ENCODE assay signal across 8 cellular contexts in the genomic region with DNA sequence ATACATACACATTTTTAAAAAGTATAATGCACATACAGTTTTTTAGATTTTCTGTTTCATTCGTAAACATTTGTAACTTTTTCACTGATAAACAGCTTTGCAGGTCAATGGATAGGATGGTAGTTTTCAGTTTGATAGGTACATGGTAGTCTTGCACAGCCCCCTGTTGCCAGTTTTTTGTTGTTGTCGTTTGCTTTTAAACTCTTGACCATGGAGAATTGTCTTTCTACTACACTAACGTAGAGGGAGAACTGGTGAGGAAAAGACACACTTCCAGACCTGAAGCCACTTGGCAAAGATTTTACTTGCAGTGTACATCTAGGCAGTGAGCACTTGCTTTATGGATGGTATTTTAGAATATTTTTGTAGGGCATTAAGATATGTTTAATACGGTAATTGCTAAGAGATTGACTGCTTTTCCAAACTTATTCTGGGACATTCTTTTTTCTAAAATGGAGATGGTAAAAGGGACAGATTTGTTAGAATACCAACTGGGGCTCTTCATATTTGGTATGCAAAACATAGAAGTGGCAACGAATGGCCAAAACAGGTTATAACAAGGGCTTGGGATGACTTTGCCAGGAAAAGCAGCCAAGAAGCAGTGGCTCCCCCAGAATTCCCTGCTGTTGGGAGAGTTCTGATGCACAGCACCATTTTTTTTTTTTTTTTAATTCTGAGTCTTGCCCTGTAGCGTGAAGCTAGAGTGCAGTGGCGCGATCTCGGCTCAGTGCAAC. TPM values are rescaled to one million over a fixed set of nuclear protein-coding genes. Genes with fewer than 3 reads are reported as not detected.
A peak's percentile ranks its signal among the peaks of the same experiment; 100 is the strongest.
DNase-seq lines count a peak whose midpoint lies in the region; ATAC-seq, FAIRE-seq and TF ChIP-seq lines count a peak whose summit lies in the region.

No MANE protein-coding gene starts in this region.

- no peaks in the 10 kb centered on the region for H3F3A ChIP-seq in PC-3 (ENCODE audit: low read length, unreplicated experiment)

- H3K27me3 ChIP-seq in PC-3 (ENCODE audit: low read length), result no peaks in the 10 kb centered on the region
- H3K27me3 ChIP-seq in endodermal cell (ENCODE audit: control insufficient read depth, insufficient read depth, low read length, poor library complexity, severe bottlenecking), result no peaks in the 10 kb centered on the region
- no peaks in the 10 kb centered on the region for H3K27me3 ChIP-seq in osteoblast (ENCODE audit: insufficient read depth, low read length)

- H3K79me2 ChIP-seq in PC-3 (ENCODE audit: low read length) (peaks cover 74% of the 10 kb centered on the region), osteoblast (ENCODE audit: insufficient read depth, low read length) (peaks cover 60% of the 10 kb centered on the region)

- 77 to 82% methylated on average over 8 of the region's 9 CpGs for WGBS in endodermal cell (ENCODE audit: insufficient coverage in 1 of 2, insufficient read length in 1 of 2), 2 experiments

- peak overlapping the region; percentile 75 for H3K9ac ChIP-seq in PC-3 (ENCODE audit: low read length)
- H3K9ac ChIP-seq in endodermal cell (ENCODE audit: extremely low read depth, low read length, poor library complexity, severe bottlenecking), result peak overlapping the region; percentile 73

- H3K36me3 ChIP-seq in PC-3 (ENCODE audit: low read depth, low read length), result peaks cover 25% of the 10 kb centered on the region
- H3K36me3 ChIP-seq in endodermal cell (ENCODE audit: control insufficient read depth, insufficient read depth, low read length), result peaks cover 9% of the 10 kb centered on the region
- H3K36me3 ChIP-seq in osteoblast (ENCODE audit: insufficient read depth, low read length), result no peaks in the 10 kb centered on the region

- peak overlapping the region; percentile 92 for H3K4me3 ChIP-seq in PC-3 (ENCODE audit: low read length)
- peak overlapping the region; percentile 99 for H3K4me3 ChIP-seq in endodermal cell (ENCODE audit: low read length)
- H3K4me3 ChIP-seq in osteoblast (ENCODE audit: insufficient read depth, low read length), result peak overlapping the region; percentile 87

- H3K4me3 Mint-ChIP-seq in endodermal cell, result peak overlapping the region; percentile 76

- CTCF ChIA-PET in PC-3 (lab: Charles Lee), result interaction anchor here (0.7 kb wide), 1 partner anchor 254 kb away, joined by 3 read pairs; no protein-coding TSS in a partner anchor

- FAIRE-seq in H54 (lab: Jason Lieb, UNC), result no peak

- ATAC-seq in PC-3, result no peak
- ATAC-seq in HG03175 (IDR thresholded peaks at IDR 0.05; ENCODE audit: unreplicated experiment), result no peak

- POLR2A ChIA-PET in PC-3 (lab: Charles Lee; ENCODE audit: unreplicated experiment), result interaction anchor here (0.7 kb wide), 1 partner anchor 17 kb away, joined by 4 read pairs; no protein-coding TSS in a partner anchor

- TSS peak; percentile 39 for BruUV-seq in PC-3 (replicated peaks; lab: Mats Ljungman, UMichigan)

- no peak overlapping the region for H3K27ac Mint-ChIP-seq in endodermal cell

- no peak for TF ChIP-seq POLR2A in H54 (IDR thresholded peaks at IDR 0.05; ENCODE audit: low read depth, low read length)

- H3K27ac ChIP-seq in PC-3 (ENCODE audit: low read length), result peak overlapping the region; percentile 72
- no peak overlapping the region for H3K27ac ChIP-seq in endodermal cell (ENCODE audit: low read depth, low read length)
- peak overlapping the region; percentile 75 for H3K27ac ChIP-seq in osteoblast (ENCODE audit: low read depth, low read length)

- peaks cover 51% of the 10 kb centered on the region for H3K4me1 Mint-ChIP-seq in endodermal cell

- no peak overlapping the region for H2AFZ ChIP-seq in PC-3 (ENCODE audit: low read length)
- H2AFZ ChIP-seq in osteoblast (ENCODE audit: low read length), result no peak overlapping the region

- H3K4me2 ChIP-seq in PC-3 (ENCODE audit: low read length) (peak overlapping the region; percentile 95), osteoblast (ENCODE audit: insufficient read depth, low read length) (peak overlapping the region; percentile 91)

- intact Hi-C loops in PC-3 (cut with micrococcal nuclease), result loop anchor here (10.0 kb wide), 1 partner anchor 115 kb away; no protein-coding TSS in a partner anchor

- DNase-seq in GM03348 (ENCODE audit: low spot score), result peak; percentile 20
- peak; percentile 50 for DNase-seq in PC-3
- DNase-seq in endodermal cell, result no peak
- peak; percentile 85 for DNase-seq in osteoblast (ENCODE audit: insufficient read length, low spot score, missing footprints)
- DNase-seq in H54 (ENCODE audit: insufficient read length, low spot score), result no peak
- no peak for DNase-seq in NCI-H2107 (lab: John Stamatoyannopoulos, UW)
- DNase-seq in NCI-H526 treated with DMSO at 0.1 percent for 48 hours (lab: John Stamatoyannopoulos, UW), result no peak

- H3K27me3 Mint-ChIP-seq in endodermal cell (ENCODE audit: insufficient read depth), result peaks cover 5% of the 10 kb centered on the region

- no peaks in the 10 kb centered on the region for H3K9me2 ChIP-seq in PC-3 (replicated peaks; ENCODE audit: low read length)

- H3K9me3 ChIP-seq in PC-3 (ENCODE audit: low read length), result no peaks in the 10 kb centered on the region
- no peaks in the 10 kb centered on the region for H3K9me3 ChIP-seq in endodermal cell (ENCODE audit: control insufficient read depth, low read length)
- no peaks in the 10 kb centered on the region for H3K9me3 ChIP-seq in osteoblast (ENCODE audit: low read depth, low read length)

- no peaks in the 10 kb centered on the region for H3K9me3 Mint-ChIP-seq in endodermal cell

- H3K4me1 ChIP-seq in PC-3 (ENCODE audit: insufficient read depth, low read length) (peaks cover 52% of the 10 kb centered on the region), endodermal cell (ENCODE audit: control insufficient read depth, insufficient read depth, low read length) (no peaks in the 10 kb centered on the region), osteoblast (ENCODE audit: insufficient read depth, low read length) (peaks cover 51% of the 10 kb centered on the region)

- peaks cover 5% of the 10 kb centered on the region for H3K36me3 Mint-ChIP-seq in endodermal cell (ENCODE audit: low read depth)

- H4K20me1 ChIP-seq in PC-3 (ENCODE audit: low read length) (peaks cover 47% of the 10 kb centered on the region), osteoblast (ENCODE audit: insufficient read depth, low read length) (peaks cover 44% of the 10 kb centered on the region)

- TF ChIP-seq CTCF in PC-3 (conservative IDR thresholded peaks at IDR 0.05; ENCODE audit: low read depth, low read length) (no peak), endodermal cell (conservative IDR thresholded peaks at IDR 0.05) (no peak), osteoblast (IDR thresholded peaks at IDR 0.05; ENCODE audit: extremely low read depth, low read depth, low read length) (no peak)

RNA-seq across cellular contexts. Expression of gene PYGB, which starts 1.5 kb away (rescaled TPM):
- 216 and 245 TPM in 2 replicates for total RNA-seq in PC-3 (2014; rRNA removed)
- 10 to 100 TPM; 59.3 to 66.8 TPM for total RNA-seq in endodermal cell
- polyA plus RNA-seq in endodermal cell (2013, experiment 1 of 2), result 48.4 TPM
- polyA plus RNA-seq in endodermal cell (2013, experiment 2 of 2), result 48.7 TPM
- 191 and 194 TPM in 2 replicates for total RNA-seq in osteoblast

RNA-seq across cellular contexts. Expression of gene ENTPD6, which starts 53.9 kb away (rescaled TPM):
- total RNA-seq in PC-3 (2014; rRNA removed), result 122 and 150 TPM in 2 replicates
- 10 to 100 TPM; 77.1 to 93.6 TPM for total RNA-seq in endodermal cell
- 49.8 TPM for polyA plus RNA-seq in endodermal cell (2013, experiment 1 of 2)
- 44.7 TPM for polyA plus RNA-seq in endodermal cell (2013, experiment 2 of 2)
- 50.7 and 55.1 TPM in 2 replicates for total RNA-seq in osteoblast

Comparison
In these comparisons a context has a peak if more than half of its experiments do, and no peak if none do; other contexts are left out.
1. DNase-seq: peak in GM03348 (single experiment), PC-3 (single experiment) and osteoblast (single experiment); none in endodermal cell (single experiment), H54 (single experiment), NCI-H2107 (single experiment) and NCI-H526 treated with DMSO at 0.1 percent for 48 hours (single experiment).
2. Peak in every context shown above with its lines, with median percentiles within 50 percentile points of each other: H3K4me3 ChIP-seq.